1 cellular context compared by ENCODE assay signal in genomic region chr11:65653229-65654225, GRCh38.
TF ChIP-seq lines count a peak whose summit lies in the region.

No MANE protein-coding gene starts in this region.

TF ChIP-seq in HepG2, 621 proteins besides CTCF, POLR2A, EP300 and RAD21 (continued from another document and continues in another):
- no peak for TF ChIP-seq TFE3 (CRISPR knock-in tag; IDR thresholded peaks at IDR 0.05)
- TF ChIP-seq ZNF547 (CRISPR knock-in tag; IDR thresholded peaks at IDR 0.05), result no peak; the same call in 1 of the 2 replicates
- TF ChIP-seq SP1 (IDR thresholded peaks at IDR 0.05), result no peak
- no peak for TF ChIP-seq SP1 (CRISPR knock-in tag; IDR thresholded peaks at IDR 0.05)
- no peak for TF ChIP-seq HIC2 (CRISPR knock-in tag; IDR thresholded peaks at IDR 0.05; ENCODE audit: low read depth)
- no peak for TF ChIP-seq REL (CRISPR knock-in tag; conservative IDR thresholded peaks at IDR 0.05)
- no peak for TF ChIP-seq FOXK2 (IDR thresholded peaks at IDR 0.05)
- no peak for TF ChIP-seq ZNF280B (CRISPR knock-in tag; IDR thresholded peaks at IDR 0.05; ENCODE audit: borderline replicate concordance)
- TF ChIP-seq TFDP2 (CRISPR knock-in tag; IDR thresholded peaks at IDR 0.05), result no peak
- TF ChIP-seq FOXO1 (CRISPR knock-in tag; IDR thresholded peaks at IDR 0.05), result no peak; the same call in 1 of the 2 replicates
- no peak for TF ChIP-seq FUBP1 (CRISPR knock-in tag; IDR thresholded peaks at IDR 0.05; ENCODE audit: borderline replicate concordance)
- TF ChIP-seq PITX1 (CRISPR knock-in tag; IDR thresholded peaks at IDR 0.05), result peak; percentile 17; the same call in 1 of the 2 replicates
- TF ChIP-seq GABPA (IDR thresholded peaks at IDR 0.05; ENCODE audit: low read depth, low read length), result no peak
- no peak for TF ChIP-seq GABPA (CRISPR knock-in tag; IDR thresholded peaks at IDR 0.05; ENCODE audit: low read depth)
- TF ChIP-seq TOPORS (CRISPR knock-in tag; IDR thresholded peaks at IDR 0.05), result no peak
- no peak for TF ChIP-seq GATA4 (IDR thresholded peaks at IDR 0.05; ENCODE audit: borderline replicate concordance, low read depth)
- peak; percentile 45; the same call in 1 of the 2 replicates for TF ChIP-seq MAX (IDR thresholded peaks at IDR 0.05)
- no peak for TF ChIP-seq HDAC6 (IDR thresholded peaks at IDR 0.05; ENCODE audit: low read depth, low read length)
- no peak for TF ChIP-seq FOXJ3 (CRISPR knock-in tag; IDR thresholded peaks at IDR 0.05; ENCODE audit: borderline replicate concordance)
- TF ChIP-seq ZNF761 (CRISPR knock-in tag; conservative IDR thresholded peaks at IDR 0.05), result no peak
- no peak for TF ChIP-seq ZNF878 (CRISPR knock-in tag; IDR thresholded peaks at IDR 0.05)
- no peak for TF ChIP-seq HNRNPUL1 (IDR thresholded peaks at IDR 0.05; ENCODE audit: low read depth, low read length)
- TF ChIP-seq ZNF124 (CRISPR knock-in tag; IDR thresholded peaks at IDR 0.05), result no peak
- TF ChIP-seq HMGXB4 (CRISPR knock-in tag; IDR thresholded peaks at IDR 0.05; ENCODE audit: borderline replicate concordance in 1 of 2, low read depth in 1 of 2), result peak in 1 of 2 experiments; percentile 65; a peak in 1 of 4 replicates
- no peak for TF ChIP-seq RCOR2 (CRISPR knock-in tag; IDR thresholded peaks at IDR 0.05)
- no peak for TF ChIP-seq ATF7 (IDR thresholded peaks at IDR 0.05)
- TF ChIP-seq ATF7 (CRISPR knock-in tag; IDR thresholded peaks at IDR 0.05), result no peak
- no peak for TF ChIP-seq MTF1 (CRISPR knock-in tag; IDR thresholded peaks at IDR 0.05)
- peak; percentile 26; the same call in 1 of the 2 replicates for TF ChIP-seq ZSCAN29 (CRISPR knock-in tag; conservative IDR thresholded peaks at IDR 0.05)
- TF ChIP-seq RXRA (CRISPR knock-in tag; IDR thresholded peaks at IDR 0.05), result no peak
- no peak for TF ChIP-seq ZNF609 (CRISPR knock-in tag; IDR thresholded peaks at IDR 0.05; ENCODE audit: borderline replicate concordance)
- no peak for TF ChIP-seq ELF4 (CRISPR knock-in tag; IDR thresholded peaks at IDR 0.05; ENCODE audit: borderline replicate concordance)
- TF ChIP-seq ZNF549 (CRISPR knock-in tag; IDR thresholded peaks at IDR 0.05), result no peak
- TF ChIP-seq RARA (CRISPR knock-in tag; IDR thresholded peaks at IDR 0.05), result no peak
- no peak for TF ChIP-seq ZNF318 (CRISPR knock-in tag; IDR thresholded peaks at IDR 0.05)
